ENCODE assay signal across 1 cellular context in genomic region chr17:77322534-77323412, GRCh38.
TF ChIP-seq lines count a peak whose summit lies in the region.

No MANE protein-coding gene starts in this region.

TF ChIP-seq in GM12878, 131 proteins besides CTCF, POLR2A, EP300 and RAD21 (continued from another document):
- TF ChIP-seq SKIL (IDR thresholded peaks at IDR 0.05; ENCODE audit: low read depth, poor library complexity, severe bottlenecking) (no peak), ZSCAN29 (IDR thresholded peaks at IDR 0.05) (no peak), ASH2L (IDR thresholded peaks at IDR 0.05; ENCODE audit: borderline replicate concordance, low read depth) (no peak), EED (IDR thresholded peaks at IDR 0.05; ENCODE audit: low read depth) (0 out of 2 replicates have a peak, but pooled peaks have one; percentile 28), MYB (IDR thresholded peaks at IDR 0.05; ENCODE audit: borderline replicate concordance, low read depth, low read length) (no peak), NR2C2 (IDR thresholded peaks at IDR 0.05; ENCODE audit: borderline replicate concordance, control insufficient read depth, insufficient read length, low read depth) (no peak), WRNIP1 (IDR thresholded peaks at IDR 0.05; ENCODE audit: borderline replicate concordance, low read depth, low read length) (0 out of 2 replicates have a peak, but pooled peaks have one; percentile 19), KDM1A (IDR thresholded peaks at IDR 0.05; ENCODE audit: borderline replicate concordance) (no peak), ATF7 (IDR thresholded peaks at IDR 0.05; ENCODE audit: low read depth) (no peak; the same call in 1 of the 2 replicates), MAX (IDR thresholded peaks at IDR 0.05; ENCODE audit: low read depth, low read length) (peak; percentile 46; the same call in 1 of the 2 replicates), RFX5 (IDR thresholded peaks at IDR 0.05; ENCODE audit: low read depth, low read length) (no peak), USF1 (IDR thresholded peaks at IDR 0.05; ENCODE audit: borderline replicate concordance, extremely low read length, insufficient read depth, low read depth, low read length) (no peak), ATF3 (IDR thresholded peaks at IDR 0.05; ENCODE audit: borderline replicate concordance, extremely low read depth, low read depth, low read length) (no peak), BMI1 (IDR thresholded peaks at IDR 0.05; ENCODE audit: borderline replicate concordance) (no peak), TBL1XR1 (IDR thresholded peaks at IDR 0.05; ENCODE audit: low read depth, low read length) (no peak), FOS (IDR thresholded peaks at IDR 0.05; ENCODE audit: borderline replicate concordance, extremely low read depth, insufficient read length) (no peak), LARP7 (IDR thresholded peaks at IDR 0.05) (peak; percentile 75), CBX3 (IDR thresholded peaks at IDR 0.05; ENCODE audit: borderline replicate concordance, low read depth) (no peak), FOXK2 (IDR thresholded peaks at IDR 0.05) (no peak), CHD1 (IDR thresholded peaks at IDR 0.05; ENCODE audit: low read depth, low read length) (no peak), ZBTB4 (CRISPR knock-in tag; IDR thresholded peaks at IDR 0.05) (no peak), TCF12 (IDR thresholded peaks at IDR 0.05; ENCODE audit: low read depth, low read length) (peak; percentile 32; the same call in 1 of the 2 replicates), RB1 (IDR thresholded peaks at IDR 0.05; ENCODE audit: borderline replicate concordance) (no peak; the same call in 1 of the 2 replicates), PML (IDR thresholded peaks at IDR 0.05; ENCODE audit: low read length) (no peak), BCLAF1 (IDR thresholded peaks at IDR 0.05) (no peak), USF2 (IDR thresholded peaks at IDR 0.05; ENCODE audit: borderline replicate concordance, low read depth, low read length) (no peak), RCOR1 (conservative IDR thresholded peaks at IDR 0.05; ENCODE audit: low read depth, low read length) (no peak), ZBTB11 (CRISPR knock-in tag; IDR thresholded peaks at IDR 0.05) (no peak), MYC (IDR thresholded peaks at IDR 0.05; ENCODE audit: insufficient read depth, insufficient read length, insufficient replicate concordance, low read length, severe bottlenecking) (no peak), MTA3 (IDR thresholded peaks at IDR 0.05; ENCODE audit: borderline replicate concordance, low read length) (no peak), YY1 (IDR thresholded peaks at IDR 0.05; ENCODE audit: low read depth, low read length) (no peak; the same call in 1 of the 2 replicates), ZNF622 (IDR thresholded peaks at IDR 0.05) (no peak), IRF5 (IDR thresholded peaks at IDR 0.05; ENCODE audit: borderline replicate concordance) (no peak), SUPT20H (IDR thresholded peaks at IDR 0.05; ENCODE audit: borderline replicate concordance, control insufficient read depth, low read depth, low read length) (no peak), TCF3 (IDR thresholded peaks at IDR 0.05; ENCODE audit: borderline replicate concordance, insufficient read depth, low read depth, low read length) (no peak), NR2C1 (IDR thresholded peaks at IDR 0.05) (no peak), ZBTB33 (IDR thresholded peaks at IDR 0.05) (no peak), BCL11A (IDR thresholded peaks at IDR 0.05; ENCODE audit: low read depth, low read length) (peak; percentile 37; the same call in 1 of the 2 replicates), KAT2A (conservative IDR thresholded peaks at IDR 0.05; ENCODE audit: control insufficient read depth, low read depth, low read length) (no peak), JUND (IDR thresholded peaks at IDR 0.05; ENCODE audit: low read depth, low read length) (no peak), ZBED1 (IDR thresholded peaks at IDR 0.05; ENCODE audit: borderline replicate concordance) (0 out of 2 replicates have a peak, but pooled peaks have one; percentile 21), NBN (IDR thresholded peaks at IDR 0.05) (peak; percentile 34; the same call in 1 of the 2 replicates), BRCA1 (IDR thresholded peaks at IDR 0.05; ENCODE audit: low read depth, low read length) (no peak), JUNB (IDR thresholded peaks at IDR 0.05) (no peak), SIX5 (IDR thresholded peaks at IDR 0.05; ENCODE audit: low read depth, low read length, severe bottlenecking) (no peak), RBBP5 (conservative IDR thresholded peaks at IDR 0.05) (no peak), CBFB (IDR thresholded peaks at IDR 0.05; ENCODE audit: low read depth) (no peak)
